Comparison of ENCODE assay signal across 8 cellular contexts in genomic region chr6:111874030-111874425, GRCh38. TPM values are rescaled to one million over a fixed set of nuclear protein-coding genes. Genes with fewer than 3 reads are reported as not detected.
DNase-seq lines count a peak whose midpoint lies in the region; ATAC-seq and TF ChIP-seq lines count a peak whose summit lies in the region.

No MANE protein-coding gene starts in this region.

- peak overlapping the region in 8 of 10 donors; percentile 12 to 92 (median 87) for H3K27ac ChIP-seq in heart right ventricle
- peak overlapping the region; percentile 37 for H3K27ac ChIP-seq in parathyroid adenoma

- CTCF ChIA-PET in activated CD4-positive, alpha-beta T cell treated with anti-CD3 and anti-CD28 coated beads, Interleukin-2, amount 10 ng/mL, durations not matched to agents 7 days and 5 days (lab: Charles Lee), result interaction anchor here (0.9 to 1.7 kb wide), 13 partner anchors 10 to 615 kb away, joined by 3 to 7 read pairs (median 4); a partner anchor contains a TSS

- DNase-seq in heart right ventricle (peak in 1 of 2 donors; percentile 37), left cardiac atrium (no peak), SHP77 treated with DMSO at 0.1 percent for 48 hours (lab: John Stamatoyannopoulos, UW) (no peak), NCI-H446 treated with DMSO at 0.1 percent for 48 hours (lab: John Stamatoyannopoulos, UW) (no peak), posterior vena cava (ENCODE audit: low spot score) (no peak)
- peak; percentile 77 for DNase-seq in activated CD4-positive, alpha-beta T cell treated with anti-CD3 and anti-CD28 coated beads, Interleukin-2, amount 10 ng/mL, durations not matched to agents 7 days and 5 days

- H3K4me1 ChIP-seq in heart right ventricle (peaks cover 0 to 39% (median 24%) of the 10 kb centered on the region in 9 donors), endocrine pancreas (ENCODE audit: control insufficient read depth, insufficient read depth, low read length) (peaks cover 6% of the 10 kb centered on the region), parathyroid adenoma (peaks cover 3% of the 10 kb centered on the region)

- H3K79me2 ChIP-seq in parathyroid adenoma, result peaks cover 13% of the 10 kb centered on the region

- H3K27me3 ChIP-seq in heart right ventricle, result no peaks in the 10 kb centered on the region
- no peaks in the 10 kb centered on the region for H3K27me3 ChIP-seq in endocrine pancreas (ENCODE audit: control insufficient read depth, insufficient read depth, low read length)
- no peaks in the 10 kb centered on the region for H3K27me3 ChIP-seq in parathyroid adenoma (ENCODE audit: control insufficient read depth, insufficient read depth, low read length)

- H3K9ac ChIP-seq in endocrine pancreas (ENCODE audit: control insufficient read depth, insufficient read depth, low read length) (no peak overlapping the region), parathyroid adenoma (no peak overlapping the region)

- TF ChIP-seq CTCF in heart right ventricle (IDR thresholded peaks at IDR 0.05) (no peak), parathyroid adenoma (IDR thresholded peaks at IDR 0.05) (no peak)

- H3K9me3 Mint-ChIP-seq in activated CD4-positive, alpha-beta T cell treated with anti-CD3 and anti-CD28 coated beads, Interleukin-2, amount 10 ng/mL, durations not matched to agents 7 days and 5 days, result no peaks in the 10 kb centered on the region

- peak overlapping the region; percentile 84 for H3K4me3 Mint-ChIP-seq in activated CD4-positive, alpha-beta T cell treated with anti-CD3 and anti-CD28 coated beads, Interleukin-2, amount 10 ng/mL, durations not matched to agents 7 days and 5 days

- H2AFZ ChIP-seq in parathyroid adenoma, result peak overlapping the region; percentile 84

- peaks cover 16% of the 10 kb centered on the region for H3K36me3 Mint-ChIP-seq in activated CD4-positive, alpha-beta T cell treated with anti-CD3 and anti-CD28 coated beads, Interleukin-2, amount 10 ng/mL, durations not matched to agents 7 days and 5 days (ENCODE audit: low read depth)

- H3K27me3 Mint-ChIP-seq in activated CD4-positive, alpha-beta T cell treated with anti-CD3 and anti-CD28 coated beads, Interleukin-2, amount 10 ng/mL, durations not matched to agents 7 days and 5 days, result no peaks in the 10 kb centered on the region

- WGBS in heart right ventricle, 2 donors, result 9 to 15% methylated on average over 8 of the region's 8 CpGs

- POLR2A ChIA-PET in activated CD4-positive, alpha-beta T cell treated with anti-CD3 and anti-CD28 coated beads, Interleukin-2, amount 10 ng/mL, durations not matched to agents 7 days and 5 days (lab: Charles Lee), result interaction anchor here (0.5 kb wide), 1 partner anchor 111 kb away, joined by 3 read pairs; no protein-coding TSS in a partner anchor

- H3K9me3 ChIP-seq in heart right ventricle (no peaks in the 10 kb centered on the region), endocrine pancreas (ENCODE audit: control insufficient read depth, low read length) (no peaks in the 10 kb centered on the region), parathyroid adenoma (ENCODE audit: control insufficient read depth, low read length) (no peaks in the 10 kb centered on the region)

- intact Hi-C loops in heart right ventricle (cut with DNase I) (loop anchor here (5.0 to 10.0 kb wide), 12 partner anchors 42 to 162 kb away; no protein-coding TSS in a partner anchor), left cardiac atrium (cut with DNase I) (loop anchor here (5.0 to 10.0 kb wide), 4 partner anchors 72 to 162 kb away; no protein-coding TSS in a partner anchor), posterior vena cava (cut with DNase I) (loop anchor here (10.0 kb wide), 2 partner anchors 111 to 159 kb away; no protein-coding TSS in a partner anchor)

- peak overlapping the region; percentile 93 for H3K4me2 ChIP-seq in parathyroid adenoma (ENCODE audit: low read length)

- H3K4me1 Mint-ChIP-seq in activated CD4-positive, alpha-beta T cell treated with anti-CD3 and anti-CD28 coated beads, Interleukin-2, amount 10 ng/mL, durations not matched to agents 7 days and 5 days, result peaks cover 37% of the 10 kb centered on the region

- H3K27ac Mint-ChIP-seq in activated CD4-positive, alpha-beta T cell treated with anti-CD3 and anti-CD28 coated beads, Interleukin-2, amount 10 ng/mL, durations not matched to agents 7 days and 5 days, result peak overlapping the region; percentile 85

- ATAC-seq in heart right ventricle (no peak), left cardiac atrium (no peak)

- no peaks in the 10 kb centered on the region for H3K36me3 ChIP-seq in heart right ventricle
- no peaks in the 10 kb centered on the region for H3K36me3 ChIP-seq in endocrine pancreas (ENCODE audit: control insufficient read depth, insufficient read depth, low read length)
- no peaks in the 10 kb centered on the region for H3K36me3 ChIP-seq in parathyroid adenoma (ENCODE audit: control insufficient read depth, insufficient read depth, low read length)

- H3K4me3 ChIP-seq in heart right ventricle (peak overlapping the region; percentile 37 to 91 (median 86)), endocrine pancreas (ENCODE audit: control insufficient read depth, insufficient read depth, low read length) (peak overlapping the region; percentile 90), parathyroid adenoma (ENCODE audit: low read depth, low read length) (peak overlapping the region; percentile 75)

RNA-seq across cellular contexts. Expression of gene FYN, which starts 0.8 kb away (rescaled TPM):
- total RNA-seq in heart right ventricle (10 to 100 TPM; 33.5 to 58.1 (median 45.6) TPM), left cardiac atrium (10 to 100 TPM; 60.4 to 75.8 TPM), posterior vena cava (10 to 100 TPM; 87.0 to 94.7 TPM)
- 10 to 100 TPM; 19.1 to 28.0 TPM for polyA plus RNA-seq in heart right ventricle
- 100 to 1,000 TPM; 179 to 225 TPM for total RNA-seq in activated CD4-positive, alpha-beta T cell treated with anti-CD3 and anti-CD28 coated beads, Interleukin-2, amount 10 ng/mL, durations not matched to agents 7 days and 5 days
